12 cellular contexts compared by ENCODE assay signal in the genomic region with DNA sequence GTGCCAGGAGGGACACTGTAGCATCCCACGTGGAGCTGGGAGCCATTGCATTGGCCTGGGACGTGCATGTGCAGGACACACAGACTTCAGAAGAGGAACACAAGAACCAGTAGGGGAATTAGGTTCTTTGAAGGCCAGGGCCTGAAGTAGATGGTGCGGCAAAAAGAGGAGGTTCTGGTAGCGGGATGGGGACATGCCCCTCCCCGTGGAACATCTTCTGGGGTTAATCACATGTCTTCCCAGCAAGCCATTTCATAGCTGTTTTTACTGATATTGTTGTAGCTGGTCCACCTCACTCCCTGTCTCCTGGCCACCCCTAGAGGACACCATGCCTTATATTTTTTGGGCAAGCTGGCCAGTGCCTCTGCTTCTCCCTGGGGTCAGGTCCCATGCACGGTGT.
A peak's percentile ranks its signal among the peaks of the same experiment; 100 is the strongest.
DNase-seq lines count a peak whose midpoint lies in the region; ATAC-seq and TF ChIP-seq lines count a peak whose summit lies in the region.
"Had no signal": no experiment of that assay in that cellular context is flagged by ENCODE, and none has a peak within 500 bp of the region (broad histone marks: within the 10 kb centered on the region; RNA-seq: fewer than 3 reads in every experiment).

No MANE protein-coding gene starts in this region.

- H3K27me3 ChIP-seq in HCT116 (ENCODE audit: insufficient read depth, low read length) (peaks cover 16% of the 10 kb centered on the region), PC-3 (ENCODE audit: low read length) (no peaks in the 10 kb centered on the region), osteoblast (ENCODE audit: insufficient read depth, low read length) (no peaks in the 10 kb centered on the region)

- no peak overlapping the region for H3K4me3 Mint-ChIP-seq in natural killer cell treated with Interleukin-12 subunit alpha and Interleukin-12 subunit beta and Interleukin-15 and Interleukin-18, amount 100 ng/mL, for 72 hours
- H3K4me3 Mint-ChIP-seq in natural killer cell, result no peak overlapping the region
- H3K4me3 Mint-ChIP-seq: CD4-positive, alpha-beta T cell had no signal

- H3K9me3 ChIP-seq in HCT116 (ENCODE audit: control insufficient read depth in 1 of 2, insufficient read depth in 1 of 2, low read depth in 1 of 2, low read length in 2 of 2) (no peaks in the 10 kb centered on the region), PC-3 (ENCODE audit: low read length) (no peaks in the 10 kb centered on the region), osteoblast (ENCODE audit: low read depth, low read length) (no peaks in the 10 kb centered on the region)
- H3K9me3 ChIP-seq: MG63 had no signal

- H3K4me1 ChIP-seq in HCT116 (ENCODE audit: control insufficient read depth in 1 of 2, insufficient read depth in 2 of 2, low read length in 2 of 2) (peaks cover 2 to 11% of the 10 kb centered on the region in 2 experiments; a peak in 3 of 4 replicates), PC-3 (ENCODE audit: insufficient read depth, low read length) (0 out of 2 replicates have a peak, but pooled peaks cover 3% of the 10 kb centered on the region), osteoblast (ENCODE audit: insufficient read depth, low read length) (peaks cover 9% of the 10 kb centered on the region)

- no peak overlapping the region for H3K9ac ChIP-seq in HCT116 (ENCODE audit: low read length)
- no peak overlapping the region for H3K9ac ChIP-seq in PC-3 (ENCODE audit: low read length)

- no peaks in the 10 kb centered on the region for H3K9me3 Mint-ChIP-seq in natural killer cell treated with Interleukin-12 subunit alpha and Interleukin-12 subunit beta and Interleukin-15 and Interleukin-18, amount 100 ng/mL, for 72 hours
- H3K9me3 Mint-ChIP-seq in natural killer cell, result no peaks in the 10 kb centered on the region
- H3K9me3 Mint-ChIP-seq: CD4-positive, alpha-beta T cell had no signal

- H3K9me2 ChIP-seq in HCT116 (ENCODE audit: insufficient read depth) (no peaks in the 10 kb centered on the region), PC-3 (replicated peaks; ENCODE audit: low read length) (no peaks in the 10 kb centered on the region)

- RAD21 ChIA-PET in HCT116 (lab: Charles Lee; ENCODE audit: low non-redundant PET in 1 of 2, low total read pairs in 2 of 2, uncharacterized antibody in 2 of 2, unreplicated experiment in 2 of 2), result interaction anchor here (0.7 to 1.5 kb wide), 2 partner anchors 127 to 477 kb away, joined by 4 to 7 read pairs; no protein-coding TSS in a partner anchor

- peaks cover 6 to 7% of the 10 kb centered on the region in 2 donors for H3K27me3 Mint-ChIP-seq in natural killer cell treated with Interleukin-12 subunit alpha and Interleukin-12 subunit beta and Interleukin-15 and Interleukin-18, amount 100 ng/mL, for 72 hours
- peaks cover 2 to 8% of the 10 kb centered on the region in 2 donors for H3K27me3 Mint-ChIP-seq in natural killer cell (ENCODE audit: low read depth in 2 of 2)
- H3K27me3 Mint-ChIP-seq: CD4-positive, alpha-beta T cell had no signal

- BruUV-seq in HCT116 (replicated peaks; lab: Mats Ljungman, UMichigan) (no TSS peak), PC-3 (replicated peaks; lab: Mats Ljungman, UMichigan) (no TSS peak)

- POLR2A ChIA-PET in HCT116 (lab: Charles Lee), result interaction anchor here (1.1 kb wide), 1 partner anchor 10 kb away, joined by 3 read pairs; no protein-coding TSS in a partner anchor
- POLR2A ChIA-PET in PC-3 (lab: Charles Lee; ENCODE audit: unreplicated experiment), result no interaction called here

- H3F3A ChIP-seq in PC-3 (ENCODE audit: low read length, unreplicated experiment), result no peaks in the 10 kb centered on the region

- H3K4me1 Mint-ChIP-seq in natural killer cell treated with Interleukin-12 subunit alpha and Interleukin-12 subunit beta and Interleukin-15 and Interleukin-18, amount 100 ng/mL, for 72 hours (ENCODE audit: low read depth in 2 of 2), result peaks cover 12 to 26% of the 10 kb centered on the region in 2 donors
- H3K4me1 Mint-ChIP-seq in natural killer cell, result peaks cover 18 to 23% of the 10 kb centered on the region in 2 donors

- no peak overlapping the region for H2AFZ ChIP-seq in HCT116 (ENCODE audit: low read depth, low read length, poor library complexity, severe bottlenecking)
- H2AFZ ChIP-seq in PC-3 (ENCODE audit: low read length), result no peak overlapping the region
- H2AFZ ChIP-seq in osteoblast (ENCODE audit: low read length), result no peak overlapping the region
- H2AFZ ChIP-seq: GM23338 had no signal

- no peak overlapping the region for H3K4me3 ChIP-seq in HCT116 (replicated peaks in 1 of 2; ENCODE audit: low read depth in 1 of 2, low read length in 2 of 2)
- H3K4me3 ChIP-seq in PC-3 (ENCODE audit: low read length), result no peak overlapping the region
- H3K4me3 ChIP-seq in osteoblast (ENCODE audit: insufficient read depth, low read length), result no peak overlapping the region
- H3K4me3 ChIP-seq: MG63 had no signal

- H4K20me1 ChIP-seq in HCT116 (ENCODE audit: insufficient read depth), result no peaks in the 10 kb centered on the region
- no peaks in the 10 kb centered on the region for H4K20me1 ChIP-seq in PC-3 (ENCODE audit: low read length)
- H4K20me1 ChIP-seq in osteoblast (ENCODE audit: insufficient read depth, low read length), result peaks cover 56% of the 10 kb centered on the region

- intact Hi-C loops in natural killer cell (cut with micrococcal nuclease), result loop anchor here (2.0 kb wide), 1 partner anchor 127 kb away; no protein-coding TSS in a partner anchor
- intact Hi-C loops in HCT116 (cut with micrococcal nuclease), result loop anchor here (1.0 to 5.0 kb wide), 2 partner anchors 57 to 127 kb away; no protein-coding TSS in a partner anchor
- intact Hi-C loops in PC-3 (cut with micrococcal nuclease), result loop anchor here (1.0 kb wide), 1 partner anchor 127 kb away; no protein-coding TSS in a partner anchor

- no peak for ATAC-seq in natural killer cell treated with Interleukin-12 subunit alpha and Interleukin-12 subunit beta and Interleukin-15 and Interleukin-18, amount 100 ng/mL, for 72 hours
- ATAC-seq in natural killer cell (no peak), HCT116 (no peak), PC-3 (peak; percentile 24)

- no peak overlapping the region for H3K27ac Mint-ChIP-seq in natural killer cell treated with Interleukin-12 subunit alpha and Interleukin-12 subunit beta and Interleukin-15 and Interleukin-18, amount 100 ng/mL, for 72 hours
- H3K27ac Mint-ChIP-seq in natural killer cell, result no peak overlapping the region
- H3K27ac Mint-ChIP-seq: CD4-positive, alpha-beta T cell; GM23338 had no signal

- no peak for TF ChIP-seq RAD21 in HCT116 (IDR thresholded peaks at IDR 0.05; ENCODE audit: low read depth)

- CTCF ChIA-PET in HCT116 (lab: Charles Lee) (interaction anchor here (0.7 to 2.4 kb wide), 17 partner anchors 9 to 319 kb away, joined by 3 to 33 read pairs (median 3); a partner anchor contains a TSS), PC-3 (lab: Charles Lee) (no interaction called here)

- no peaks in the 10 kb centered on the region for H3K36me3 Mint-ChIP-seq in natural killer cell treated with Interleukin-12 subunit alpha and Interleukin-12 subunit beta and Interleukin-15 and Interleukin-18, amount 100 ng/mL, for 72 hours
- H3K36me3 Mint-ChIP-seq in natural killer cell, result no peaks in the 10 kb centered on the region

- H3K36me3 ChIP-seq in HCT116 (ENCODE audit: control insufficient read depth in 1 of 2, insufficient read depth in 2 of 2, low read length in 2 of 2) (no peaks in the 10 kb centered on the region), PC-3 (ENCODE audit: low read depth, low read length) (peaks cover 3% of the 10 kb centered on the region; the same call in 1 of the 2 replicates), osteoblast (ENCODE audit: insufficient read depth, low read length) (peaks cover 3% of the 10 kb centered on the region)
- H3K36me3 ChIP-seq: MG63 had no signal

- H3K79me2 ChIP-seq in HCT116 (ENCODE audit: insufficient read depth, low read length), result no peaks in the 10 kb centered on the region
- no peaks in the 10 kb centered on the region for H3K79me2 ChIP-seq in PC-3 (ENCODE audit: low read length)
- H3K79me2 ChIP-seq in osteoblast (ENCODE audit: insufficient read depth, low read length), result peaks cover 6% of the 10 kb centered on the region

- H3K27ac ChIP-seq in HCT116 (ENCODE audit: low read depth, low read length) (no peak overlapping the region), PC-3 (ENCODE audit: low read length) (no peak overlapping the region), osteoblast (ENCODE audit: low read depth, low read length) (no peak overlapping the region)

- TF ChIP-seq CTCF in natural killer cell (IDR thresholded peaks at IDR 0.05), result no peak
- no peak for TF ChIP-seq CTCF in HCT116 (IDR thresholded peaks at IDR 0.05 in 2 of 3, conservative IDR thresholded peaks at IDR 0.05 in 1 of 3; ENCODE audit: borderline replicate concordance in 1 of 3, insufficient read depth in 1 of 3, low read depth in 2 of 3, low read length in 2 of 3)
- no peak for TF ChIP-seq CTCF in PC-3 (conservative IDR thresholded peaks at IDR 0.05; ENCODE audit: low read depth, low read length)
- TF ChIP-seq CTCF in osteoblast (IDR thresholded peaks at IDR 0.05; ENCODE audit: extremely low read depth, low read depth, low read length), result no peak

- TF ChIP-seq POLR2A in HCT116 (IDR thresholded peaks at IDR 0.05; ENCODE audit: borderline replicate concordance, extremely low read depth, insufficient read depth, insufficient read length), result no peak

- peak; percentile 29 for DNase-seq in natural killer cell treated with Interleukin-12 subunit alpha and Interleukin-12 subunit beta and Interleukin-15 and Interleukin-18, amount 100 ng/mL, for 72 hours (ENCODE audit: low spot score)
- no peak for DNase-seq in natural killer cell
- no peak for DNase-seq in HCT116 (ENCODE audit: low read depth, low spot score)
- no peak for DNase-seq in PC-3
- peak; percentile 64 for DNase-seq in osteoblast (ENCODE audit: insufficient read length, low spot score, missing footprints)
- no peak for DNase-seq in NCI-H1694 (lab: John Stamatoyannopoulos, UW)
- DNase-seq in NCI-H2196 (lab: John Stamatoyannopoulos, UW; ENCODE audit: unreplicated experiment), result no peak
- DNase-seq in anterior cingulate cortex (lab: John Stamatoyannopoulos, UW), result no peak
- DNase-seq: AML-193, MG63 had no signal

- H3K4me2 ChIP-seq in HCT116 (ENCODE audit: low read length) (peak overlapping the region; percentile 19; the same call in 1 of the 2 replicates), PC-3 (ENCODE audit: low read length) (no peak overlapping the region), osteoblast (ENCODE audit: insufficient read depth, low read length) (no peak overlapping the region)

TF ChIP-seq in HCT116, 20 proteins besides CTCF, POLR2A, EP300 and RAD21 (continues in another document):
- no peak for TF ChIP-seq ZFX (IDR thresholded peaks at IDR 0.05)
- no peak for TF ChIP-seq SRF (IDR thresholded peaks at IDR 0.05; ENCODE audit: low read depth)
- TF ChIP-seq ELF1 (IDR thresholded peaks at IDR 0.05; ENCODE audit: borderline replicate concordance, low read depth), result no peak
- TF ChIP-seq EZH2 (IDR thresholded peaks at IDR 0.05), result no peak
- no peak for TF ChIP-seq JUND (IDR thresholded peaks at IDR 0.05)
- TF ChIP-seq, protein P1, sequence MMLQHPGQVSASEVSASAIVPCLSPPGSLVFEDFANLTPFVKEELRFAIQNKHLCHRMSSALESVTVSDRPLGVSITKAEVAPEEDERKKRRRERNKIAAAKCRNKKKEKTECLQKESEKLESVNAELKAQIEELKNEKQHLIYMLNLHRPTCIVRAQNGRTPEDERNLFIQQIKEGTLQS (IDR thresholded peaks at IDR 0.05), result no peak
- no peak for TF ChIP-seq SIN3A (IDR thresholded peaks at IDR 0.05; ENCODE audit: low read depth)
- TF ChIP-seq POLR2AphosphoS5 (IDR thresholded peaks at IDR 0.05; ENCODE audit: low read depth, low read length), result no peak

Comparison
In these comparisons a context has a peak if more than half of its experiments do, and no peak if none do; other contexts are left out.
1. DNase-seq: peak in natural killer cell treated with Interleukin-12 subunit alpha and Interleukin-12 subunit beta and Interleukin-15 and Interleukin-18, amount 100 ng/mL, for 72 hours (single experiment) and osteoblast (single experiment); none in natural killer cell (single experiment), HCT116 (single experiment), PC-3 (single experiment), NCI-H1694 (single experiment), NCI-H2196 (single experiment) and anterior cingulate cortex (0 of 58).